28 cellular contexts compared by ENCODE assay signal in genomic region chr14:69848903-69849391, GRCh38. TPM values are rescaled to one million over a fixed set of nuclear protein-coding genes. Genes with fewer than 3 reads are reported as not detected.
A peak's percentile ranks its signal among the peaks of the same experiment; 100 is the strongest.
DNase-seq lines count a peak whose midpoint lies in the region; ATAC-seq and TF ChIP-seq lines count a peak whose summit lies in the region.
"Had no signal": no experiment of that assay in that cellular context is flagged by ENCODE, and none has a peak within 500 bp of the region (broad histone marks: within the 10 kb centered on the region; RNA-seq: fewer than 3 reads in every experiment).

No MANE protein-coding gene starts in this region.

- intact Hi-C loops in left ventricle myocardium superior (cut with micrococcal nuclease): no loop called here

- H3K18ac ChIP-seq in trophoblast cell (ENCODE audit: low read length): no peak overlapping the region

- H3K4me3 ChIP-seq in HEK293 (ENCODE audit: low read depth, low read length): no peak overlapping the region
- no peak overlapping the region for H3K4me3 ChIP-seq in trophoblast cell (ENCODE audit: low read depth, low read length)
- H3K4me3 ChIP-seq in suprapubic skin: no peak overlapping the region
- H3K4me3 ChIP-seq: gastroesophageal sphincter, pancreas, thoracic aorta had no signal

- H3K4me2 ChIP-seq in trophoblast cell (ENCODE audit: low read length): no peak overlapping the region

- H3K9me3 ChIP-seq in HEK293 (ENCODE audit: control insufficient read depth, insufficient read depth, low read depth, low read length) (no peaks in the 10 kb centered on the region), trophoblast cell (ENCODE audit: insufficient read depth, low read depth, low read length) (no peaks in the 10 kb centered on the region), suprapubic skin (no peaks in the 10 kb centered on the region)
- H3K9me3 ChIP-seq: gastroesophageal sphincter, pancreas, thoracic aorta had no signal

- CTCF ChIA-PET in HEK293 (lab: Yijun Ruan, JAX): interaction anchor here (0.7 to 0.8 kb wide), 2 partner anchors 30 to 91 kb away, joined by 3 to 5 read pairs; partner anchors contain the start of gene SMOC1

- no peak overlapping the region for H4K8ac ChIP-seq in trophoblast cell (ENCODE audit: low read depth, low read length)

- H3K9ac ChIP-seq in trophoblast cell (ENCODE audit: low read length): no peak overlapping the region

- H2AK5ac ChIP-seq in trophoblast cell (ENCODE audit: low read length): no peak overlapping the region

- no peak overlapping the region for H4K12ac ChIP-seq in trophoblast cell (ENCODE audit: low read depth, low read length)

- H3K36me3 ChIP-seq in HEK293 (ENCODE audit: control insufficient read depth in 2 of 2, insufficient read depth in 1 of 2, low read length in 2 of 2): no peaks in the 10 kb centered on the region
- H3K36me3 ChIP-seq in trophoblast cell (ENCODE audit: control insufficient read depth in 1 of 2, insufficient read depth in 2 of 2, low read length in 2 of 2): no peaks in the 10 kb centered on the region
- H3K36me3 ChIP-seq in suprapubic skin: no peaks in the 10 kb centered on the region
- H3K36me3 ChIP-seq: gastroesophageal sphincter, pancreas, thoracic aorta had no signal

- in situ Hi-C loops in SK-MEL-5 (cut with HindIII; ENCODE audit: low pct_unique_long_range_greater_than_20kb, low sequenced_read_pairs): no loop called here

- H3K79me2 ChIP-seq in trophoblast cell (ENCODE audit: control insufficient read depth, insufficient read depth, low read length, poor library complexity): no peaks in the 10 kb centered on the region

- POLR2A ChIA-PET in HEK293 (lab: Yijun Ruan, JAX): interaction anchor here (1.0 kb wide), 1 partner anchor 30 kb away, joined by 3 read pairs; the partner anchor contains the start of gene SMOC1

- H2AFZ ChIP-seq in trophoblast cell (ENCODE audit: insufficient read depth, low read length, poor library complexity): no peak overlapping the region

- no peak for ATAC-seq in left ventricle myocardium superior
- ATAC-seq: activated CD4-positive, CD25-positive, alpha-beta regulatory T cell treated with anti-CD3 and anti-CD28 coated beads, Interleukin-2, amount 50 U/mL, for 24 hours; activated T-cell treated with anti-CD3 and anti-CD28 coated beads, Interleukin-2, amount 50 U/mL, for 4 hours; gastroesophageal sphincter; naive thymus-derived CD4-positive, alpha-beta T cell; sciatic nerve; stimulated activated effector memory CD8-positive, alpha-beta T cell treated with anti-CD3 and anti-CD28 coated beads, Interleukin-12 subunit alpha, Interleukin-12 subunit beta, amount 100 ng/mL, for 72 hours had no signal

- H2BK120ac ChIP-seq in trophoblast cell (ENCODE audit: insufficient read depth, low read length, poor library complexity): no peak overlapping the region

- peak; percentile 55 for DNase-seq in NCI-H2107 (lab: John Stamatoyannopoulos, UW)
- DNase-seq in SK-MEL-5 (ENCODE audit: low read depth, low spot score): peak; percentile 55
- peak; percentile 78 to 93 for DNase-seq in trophoblast cell
- no peak for DNase-seq in dedifferentiated amniotic fluid mesenchymal stem cell (ENCODE audit: extremely low spot score)
- DNase-seq in suprapubic skin (ENCODE audit: low spot score in 2 of 2): no peak
- DNase-seq in activated CD4-positive, alpha-beta T cell treated with anti-CD3 and anti-CD28 coated beads, Interleukin-2, amount 50 U/mL, for 4 hours: no peak
- no peak for DNase-seq in left ventricle myocardium superior
- DNase-seq: activated naive CD4-positive, alpha-beta T cell treated with anti-CD3 and anti-CD28 coated beads for 36 hours; activated T-cell treated with anti-CD3 and anti-CD28 coated beads, Interleukin-2, amount 50 U/mL, for 4 hours; CD4-positive, alpha-beta memory T cell; cerebellar nuclear complex; effector CD4-positive, alpha-beta T cell; H7; kidney glomerular epithelial cell; mesendoderm; naive thymus-derived CD4-positive, alpha-beta T cell; NCI-H446; pancreas had no signal

- H3K4ac ChIP-seq in trophoblast cell (ENCODE audit: low read depth, low read length): no peak overlapping the region

- H3K79me1 ChIP-seq in trophoblast cell (ENCODE audit: low read length): no peaks in the 10 kb centered on the region

- no peak overlapping the region for H2BK12ac ChIP-seq in trophoblast cell (ENCODE audit: low read length)

- H3K14ac ChIP-seq in trophoblast cell (ENCODE audit: low read length): no peak overlapping the region

- no CpG with 5 or more reads among the region's 6 CpGs for WGBS in trophoblast cell (ENCODE audit: extremely low coverage, insufficient coverage, insufficient read length)
- WGBS in suprapubic skin: 50% methylated on average over 6 of the region's 6 CpGs

- TF ChIP-seq EP300 in suprapubic skin (IDR thresholded peaks at IDR 0.05): no peak

- no peak overlapping the region for H3K23ac ChIP-seq in trophoblast cell (ENCODE audit: low read length)

- H2BK5ac ChIP-seq in trophoblast cell (ENCODE audit: low read depth, low read length, poor library complexity): no peak overlapping the region

- H3K4me1 ChIP-seq in HEK293 (ENCODE audit: control insufficient read depth, insufficient read depth, low read length) (no peaks in the 10 kb centered on the region; the same call in 1 of the 2 replicates), trophoblast cell (ENCODE audit: control insufficient read depth in 1 of 2, insufficient read depth in 2 of 2, low read length in 2 of 2) (no peaks in the 10 kb centered on the region), suprapubic skin (no peaks in the 10 kb centered on the region)
- H3K4me1 ChIP-seq: gastroesophageal sphincter, pancreas had no signal

- H3K27me3 ChIP-seq in trophoblast cell (ENCODE audit: insufficient read depth, low read length) (no peaks in the 10 kb centered on the region), suprapubic skin (peaks cover 16% of the 10 kb centered on the region)
- H3K27me3 ChIP-seq: pancreas had no signal

- H4K91ac ChIP-seq in trophoblast cell (ENCODE audit: low read depth, low read length): no peak overlapping the region

- TF ChIP-seq CTCF in HEK293 (tag by site-specific recombination; IDR thresholded peaks at IDR 0.05) (no peak), suprapubic skin (IDR thresholded peaks at IDR 0.05) (no peak)

- H3K27ac ChIP-seq in HEK293 (ENCODE audit: extremely low read depth, low read depth, low read length): no peak overlapping the region
- H3K27ac ChIP-seq in trophoblast cell (ENCODE audit: low read depth, low read length): no peak overlapping the region
- no peak overlapping the region for H3K27ac ChIP-seq in suprapubic skin
- H3K27ac ChIP-seq: gastroesophageal sphincter, pancreas, RWPE1, thoracic aorta had no signal

- TF ChIP-seq POLR2A in suprapubic skin (IDR thresholded peaks at IDR 0.05): no peak

TF ChIP-seq in HEK293, 187 proteins besides CTCF, POLR2A, EP300 and RAD21 (continues in another document):
- TF ChIP-seq, protein P1, sequence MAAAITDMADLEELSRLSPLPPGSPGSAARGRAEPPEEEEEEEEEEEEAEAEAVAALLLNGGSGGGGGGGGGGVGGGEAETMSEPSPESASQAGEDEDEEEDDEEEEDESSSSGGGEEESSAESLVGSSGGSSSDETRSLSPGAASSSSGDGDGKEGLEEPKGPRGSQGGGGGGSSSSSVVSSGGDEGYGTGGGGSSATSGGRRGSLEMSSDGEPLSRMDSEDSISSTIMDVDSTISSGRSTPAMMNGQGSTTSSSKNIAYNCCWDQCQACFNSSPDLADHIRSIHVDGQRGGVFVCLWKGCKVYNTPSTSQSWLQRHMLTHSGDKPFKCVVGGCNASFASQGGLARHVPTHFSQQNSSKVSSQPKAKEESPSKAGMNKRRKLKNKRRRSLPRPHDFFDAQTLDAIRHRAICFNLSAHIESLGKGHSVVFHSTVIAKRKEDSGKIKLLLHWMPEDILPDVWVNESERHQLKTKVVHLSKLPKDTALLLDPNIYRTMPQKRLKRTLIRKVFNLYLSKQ (tag by site-specific recombination; IDR thresholded peaks at IDR 0.05; ENCODE audit: borderline replicate concordance): no peak
- TF ChIP-seq SP7 (tag by site-specific recombination; IDR thresholded peaks at IDR 0.05): peak; percentile 62
- TF ChIP-seq ZBTB26 (tag by site-specific recombination; optimal IDR thresholded peaks at IDR 0.05): no peak
- no peak for TF ChIP-seq ZNF16 (tag by site-specific recombination; IDR thresholded peaks at IDR 0.05; ENCODE audit: low read depth)
- no peak for TF ChIP-seq ZNF621 (tag by site-specific recombination; IDR thresholded peaks at IDR 0.05)
- peak; percentile 86 for TF ChIP-seq ZNF664 (tag by site-specific recombination; IDR thresholded peaks at IDR 0.05)
- no peak for TF ChIP-seq ZNF221 (tag by site-specific recombination; IDR thresholded peaks at IDR 0.05; ENCODE audit: borderline replicate concordance)
- TF ChIP-seq ZNF274 (IDR thresholded peaks at IDR 0.05; ENCODE audit: low read length): no peak
- TF ChIP-seq ZNF274 (tag by site-specific recombination; IDR thresholded peaks at IDR 0.05; ENCODE audit: borderline replicate concordance): no peak
- TF ChIP-seq YY2 (tag by site-specific recombination; IDR thresholded peaks at IDR 0.05): no peak
- TF ChIP-seq ZNF341 (tag by site-specific recombination; IDR thresholded peaks at IDR 0.05; ENCODE audit: low read depth): no peak

RNA-seq across cellular contexts. Expression of gene SMOC1, which starts 30.3 kb away (rescaled TPM):
- 0.08 TPM in 1 of 2 replicates, not detected in the other for total RNA-seq in SK-MEL-5 (2014; rRNA removed; shearing (Covaris generic))
- polyA plus RNA-seq in SK-MEL-5 (2015; cell fraction: cytosol; rRNA removed): 0.30 and 0.43 TPM in 2 replicates
- polyA plus RNA-seq in SK-MEL-5 (2015; cell fraction: nucleus; rRNA removed): 0.11 and 0.22 TPM in 2 replicates
- 0.03 and 0.08 TPM in 2 replicates for polyA plus RNA-seq in trophoblast cell (2013)
- total RNA-seq in suprapubic skin: 1 to 10 TPM in 3 of 4 donors, under 1 TPM in 1; 0.72 to 3.1 (median 1.6) TPM
- 0.45 TPM for total RNA-seq in left ventricle myocardium superior
- total RNA-seq: activated naive CD4-positive, alpha-beta T cell treated with anti-CD3 and anti-CD28 coated beads for 36 hours; CD4-positive, alpha-beta memory T cell had no signal
- polyA plus RNA-seq: CD4-positive, alpha-beta memory T cell; naive thymus-derived CD4-positive, alpha-beta T cell had no signal

RNA-seq across cellular contexts. Expression of gene SLC10A1, which starts 51.9 kb away (rescaled TPM):
- not detected in 2 replicates for total RNA-seq in SK-MEL-5 (2014; rRNA removed; shearing (Covaris generic))
- not detected in 2 replicates for polyA plus RNA-seq in SK-MEL-5 (2015; cell fraction: cytosol; rRNA removed)
- polyA plus RNA-seq in SK-MEL-5 (2015; cell fraction: nucleus; rRNA removed): not detected in 2 replicates
- polyA plus RNA-seq in trophoblast cell (2013): 0.07 TPM in 2 replicates
- total RNA-seq in suprapubic skin (not detected), left ventricle myocardium superior (not detected)
- total RNA-seq: activated naive CD4-positive, alpha-beta T cell treated with anti-CD3 and anti-CD28 coated beads for 36 hours; activated T-cell treated with anti-CD3 and anti-CD28 coated beads, Interleukin-2, amount 50 U/mL, for 4 hours; astrocyte; CD4-positive, alpha-beta memory T cell; Daoy; gastroesophageal sphincter; H7; naive thymus-derived CD4-positive, alpha-beta T cell; sciatic nerve; thoracic aorta had no signal
- polyA plus RNA-seq: CD4-positive, alpha-beta memory T cell; esophagus; pancreas had no signal

Comparison
In these comparisons a context has a peak if more than half of its experiments do, and no peak if none do; other contexts are left out.
1. DNase-seq: peak in NCI-H2107 (single experiment), SK-MEL-5 (single experiment) and trophoblast cell (2 of 2); none in dedifferentiated amniotic fluid mesenchymal stem cell (single experiment), suprapubic skin (0 of 2), activated CD4-positive, alpha-beta T cell treated with anti-CD3 and anti-CD28 coated beads, Interleukin-2, amount 50 U/mL, for 4 hours (0 of 2) and left ventricle myocardium superior (single experiment).